Comparison of ENCODE assay signal across 8 cellular contexts in genomic region chr22:20130739-20131592, GRCh38. TPM values are rescaled to one million over a fixed set of nuclear protein-coding genes. Genes with fewer than 3 reads are reported as not detected.
DNase-seq lines count a peak whose midpoint lies in the region; ATAC-seq and TF ChIP-seq lines count a peak whose summit lies in the region.

No MANE protein-coding gene starts in this region.

- peaks cover 2% of the 10 kb centered on the region for H3K36me3 Mint-ChIP-seq in CD4-positive, CD25-positive, alpha-beta regulatory T cell
- peaks cover 9% of the 10 kb centered on the region for H3K36me3 Mint-ChIP-seq in chondrocyte (ENCODE audit: low read depth)

- H3K27ac Mint-ChIP-seq in CD4-positive, CD25-positive, alpha-beta regulatory T cell: peak overlapping the region in 2 of 3 donors; percentile 48 to 59
- H3K27ac Mint-ChIP-seq in chondrocyte (ENCODE audit: unreplicated experiment): peak overlapping the region; percentile 69

- no peaks in the 10 kb centered on the region for H3K27me3 Mint-ChIP-seq in CD4-positive, CD25-positive, alpha-beta regulatory T cell
- H3K27me3 Mint-ChIP-seq in chondrocyte (ENCODE audit: low read depth): no peaks in the 10 kb centered on the region

- H3K27ac ChIP-seq in CD4-positive, CD25-positive, alpha-beta regulatory T cell (ENCODE audit: insufficient read depth, low read length, poor library complexity, severe bottlenecking): peak overlapping the region; percentile 85

- TF ChIP-seq CTCF in chondrocyte (IDR thresholded peaks at IDR 0.05): no peak

- peak overlapping the region in 3 of 4 donors; percentile 64 to 84 (median 77) for H3K4me3 Mint-ChIP-seq in CD4-positive, CD25-positive, alpha-beta regulatory T cell
- peak overlapping the region; percentile 35 for H3K4me3 Mint-ChIP-seq in chondrocyte (ENCODE audit: unreplicated experiment)

- peaks cover 28% of the 10 kb centered on the region for H3K4me1 ChIP-seq in CD4-positive, CD25-positive, alpha-beta regulatory T cell (ENCODE audit: control insufficient read depth, insufficient read depth, low read length, poor library complexity, severe bottlenecking)

- no peaks in the 10 kb centered on the region for H3K9me3 Mint-ChIP-seq in CD4-positive, CD25-positive, alpha-beta regulatory T cell
- no peaks in the 10 kb centered on the region for H3K9me3 Mint-ChIP-seq in chondrocyte (ENCODE audit: low read depth)

- no peaks in the 10 kb centered on the region for H3K9me3 ChIP-seq in CD4-positive, CD25-positive, alpha-beta regulatory T cell (ENCODE audit: control insufficient read depth in 2 of 2, low read length in 2 of 2)

- peaks cover 12% of the 10 kb centered on the region for H3K36me3 ChIP-seq in CD4-positive, CD25-positive, alpha-beta regulatory T cell (ENCODE audit: control insufficient read depth, insufficient read depth, low read length)

- ATAC-seq in CD4-positive, CD25-positive, alpha-beta regulatory T cell (ENCODE audit: low read depth in 2 of 2): peak; percentile 78 to 79
- ATAC-seq in GM21360 (IDR thresholded peaks at IDR 0.05; ENCODE audit: unreplicated experiment): peak; percentile 49

- H3K4me1 Mint-ChIP-seq in CD4-positive, CD25-positive, alpha-beta regulatory T cell: peaks cover 0 to 39% (median 16%) of the 10 kb centered on the region in 4 donors
- peaks cover 27% of the 10 kb centered on the region for H3K4me1 Mint-ChIP-seq in chondrocyte (ENCODE audit: low read depth)

- no peaks in the 10 kb centered on the region for H3K27me3 ChIP-seq in CD4-positive, CD25-positive, alpha-beta regulatory T cell (ENCODE audit: control insufficient read depth, insufficient read depth, low read length)

- H3K4me3 ChIP-seq in CD4-positive, CD25-positive, alpha-beta regulatory T cell (ENCODE audit: low read depth, low read length): peak overlapping the region; percentile 26

- peak; percentile 73 to 84 (median 75) for DNase-seq in CD4-positive, CD25-positive, alpha-beta regulatory T cell
- DNase-seq in Kasumi-1 (lab: John Stamatoyannopoulos, UW): peak; percentile 55 to 68
- peak; percentile 70 to 73 for DNase-seq in activated CD4-positive, alpha-beta T cell treated with anti-CD3 and anti-CD28 coated beads for 24 hours (ENCODE audit: low read depth in 2 of 2)
- no peak for DNase-seq in chondrocyte (ENCODE audit: low spot score)
- peak; percentile 46 for DNase-seq in kidney glomerular epithelial cell (lab: John Stamatoyannopoulos, UW)
- DNase-seq in stimulated activated CD4-positive, alpha-beta T cell treated with anti-CD3 and anti-CD28 coated beads, Interleukin-12 subunit alpha, Interleukin-12 subunit beta, amount 100 ng/mL, for 48 hours (ENCODE audit: low read depth in 2 of 3, low spot score in 1 of 3): peak; percentile 41 to 77 (median 52)
- no peak for DNase-seq in GOT3 (lab: John Stamatoyannopoulos, UW)

RNA-seq across cellular contexts. Expression of gene ZDHHC8, which starts 0.6 kb away (rescaled TPM):
- total RNA-seq in CD4-positive, CD25-positive, alpha-beta regulatory T cell: 76.7 TPM
- polyA plus RNA-seq in CD4-positive, CD25-positive, alpha-beta regulatory T cell: 1 to 10 TPM; 1.2 to 4.3 (median 1.6) TPM
- 94.2 to 100 TPM (median 95.2 TPM) in 3 replicates for total RNA-seq in chondrocyte

RNA-seq across cellular contexts. Expression of gene TRMT2A, which starts 13.9 kb away (rescaled TPM):
- total RNA-seq in CD4-positive, CD25-positive, alpha-beta regulatory T cell: 75.2 TPM
- 10 to 100 TPM; 24.5 to 30.2 (median 28.1) TPM for polyA plus RNA-seq in CD4-positive, CD25-positive, alpha-beta regulatory T cell
- total RNA-seq in chondrocyte: 45.8 to 66.1 TPM (median 49.3 TPM) in 3 replicates

RNA-seq across cellular contexts. Expression of gene RANBP1, which starts 15.1 kb away (rescaled TPM):
- 67.2 TPM for total RNA-seq in CD4-positive, CD25-positive, alpha-beta regulatory T cell
- 10 to 100 TPM; 80.7 to 93.9 (median 90.2) TPM for polyA plus RNA-seq in CD4-positive, CD25-positive, alpha-beta regulatory T cell
- total RNA-seq in chondrocyte: 79.5 to 122 TPM (median 82.1 TPM) in 3 replicates

RNA-seq across cellular contexts. Expression of gene CCDC188, which starts 19.9 kb away (rescaled TPM):
- 0.44 TPM for total RNA-seq in CD4-positive, CD25-positive, alpha-beta regulatory T cell
- not detected for polyA plus RNA-seq in CD4-positive, CD25-positive, alpha-beta regulatory T cell
- total RNA-seq in chondrocyte: 0.36 to 5.4 TPM (median 5.3 TPM) in 3 replicates

RNA-seq across cellular contexts. Expression of gene DGCR8, which starts 50.9 kb away (rescaled TPM):
- total RNA-seq in CD4-positive, CD25-positive, alpha-beta regulatory T cell: 41.1 TPM
- polyA plus RNA-seq in CD4-positive, CD25-positive, alpha-beta regulatory T cell: 1 to 10 TPM; 2.7 to 6.6 (median 4.5) TPM
- total RNA-seq in chondrocyte: 30.2 to 38.1 TPM (median 32.5 TPM) in 3 replicates

Comparison
In these comparisons a context has a peak if more than half of its experiments do, and no peak if none do; other contexts are left out.
1. DNase-seq: peak in CD4-positive, CD25-positive, alpha-beta regulatory T cell (3 of 3), Kasumi-1 (2 of 2), activated CD4-positive, alpha-beta T cell treated with anti-CD3 and anti-CD28 coated beads for 24 hours (2 of 2), kidney glomerular epithelial cell (single experiment) and stimulated activated CD4-positive, alpha-beta T cell treated with anti-CD3 and anti-CD28 coated beads, Interleukin-12 subunit alpha, Interleukin-12 subunit beta, amount 100 ng/mL, for 48 hours (3 of 3); none in chondrocyte (single experiment) and GOT3 (single experiment).